ENCODE assay signal across 15 cellular contexts in the genomic region with DNA sequence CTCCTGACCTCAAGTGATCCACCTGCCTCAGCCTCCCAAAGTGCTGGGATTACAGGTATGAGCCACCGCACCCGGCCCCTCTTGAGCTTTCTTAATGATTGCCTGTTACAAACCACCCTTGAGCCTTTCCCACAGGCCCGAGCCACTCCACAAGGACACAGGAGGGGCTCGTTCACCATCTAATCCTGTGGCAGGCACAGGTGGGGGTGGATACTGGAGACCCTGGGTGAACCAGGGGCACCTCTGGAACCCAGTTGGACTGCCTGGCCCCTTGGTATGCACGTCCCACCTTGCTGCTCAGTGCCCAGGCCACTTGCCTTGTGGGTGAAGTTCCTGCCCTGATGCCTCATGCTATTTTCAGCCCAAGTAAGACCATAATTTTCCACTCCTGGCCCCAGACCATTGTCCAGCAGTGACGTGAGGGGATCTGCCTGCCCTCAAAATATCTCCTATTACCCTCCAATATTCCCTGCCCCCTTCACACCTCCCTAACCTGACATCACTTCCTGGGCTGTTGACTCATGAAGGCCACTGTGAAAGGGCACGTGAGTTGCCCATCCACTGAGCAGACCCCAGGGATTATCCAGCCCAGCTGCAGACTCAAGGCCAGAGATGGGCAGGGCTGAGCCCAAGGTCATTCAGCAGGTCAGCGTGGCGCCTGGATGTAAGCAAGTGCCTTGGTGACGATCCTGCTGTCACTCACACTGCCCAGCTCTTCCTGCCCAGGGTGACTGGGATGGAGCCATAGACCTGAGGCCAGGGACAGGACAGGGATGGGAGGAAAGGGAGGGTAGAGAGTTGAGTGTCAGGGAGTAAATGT. TPM values are rescaled to one million over a fixed set of nuclear protein-coding genes. Genes with fewer than 3 reads are reported as not detected.
DNase-seq lines count a peak whose midpoint lies in the region; ATAC-seq, FAIRE-seq and TF ChIP-seq lines count a peak whose summit lies in the region.
"Had no signal": no experiment of that assay in that cellular context is flagged by ENCODE, and none has a peak within 500 bp of the region (broad histone marks: within the 10 kb centered on the region; RNA-seq: fewer than 3 reads in every experiment).

No MANE protein-coding gene starts in this region.

- BruUV-seq in PC-3 (replicated peaks; lab: Mats Ljungman, UMichigan) (no TSS peak), HepG2 (replicated peaks; lab: Mats Ljungman, UMichigan) (no TSS peak)

- TF ChIP-seq RAD21 in HepG2 (CRISPR knock-in tag; IDR thresholded peaks at IDR 0.05) = no peak

- DNase-seq in AG10803 (ENCODE audit: low read depth) (peak; percentile 22), PC-3 (no peak), fibroblast of lung (ENCODE audit: low read depth in 2 of 2) (peak; percentile 20 to 24), HepG2 (ENCODE audit: low spot score) (peak; percentile 95), Ammon's horn (ENCODE audit: low spot score) (no peak), mucosa of gallbladder (ENCODE audit: low spot score) (no peak)
- no peak for DNase-seq in stimulated activated naive CD8-positive, alpha-beta T cell treated with anti-CD3 and anti-CD28 coated beads, Interleukin-15, Interleukin-2, amounts not matched to agents 100 U/mL and 50 U/mL, for 24 hours
- DNase-seq: DMS 273 treated with DMSO at 0.1 percent for 48 hours, NCI-H1092 had no signal

- TF ChIP-seq CTCF in AG10803 (conservative IDR thresholded peaks at IDR 0.05; ENCODE audit: low read length) (no peak), PC-3 (conservative IDR thresholded peaks at IDR 0.05; ENCODE audit: low read depth, low read length) (no peak), fibroblast of lung (conservative IDR thresholded peaks at IDR 0.05 in 1 of 2, IDR thresholded peaks at IDR 0.05 in 1 of 2; ENCODE audit: low read depth in 1 of 2, low read length in 2 of 2) (no peak), HepG2 (CRISPR knock-in tag; IDR thresholded peaks at IDR 0.05) (peak; percentile 29; the same call in 1 of the 2 replicates)

- POLR2A ChIA-PET in PC-3 (lab: Charles Lee; ENCODE audit: unreplicated experiment) = no interaction called here
- POLR2A ChIA-PET in HepG2 (lab: Yijun Ruan, JAX) = interaction anchor here (0.9 to 1.4 kb wide), 3 partner anchors 15 to 20 kb away, joined by 3 to 4 read pairs (median 3); no protein-coding TSS in a partner anchor

- H3K4me3 ChIP-seq in AG10803 (ENCODE audit: low read length) = no peak overlapping the region
- no peak overlapping the region for H3K4me3 ChIP-seq in PC-3 (ENCODE audit: low read length)
- no peak overlapping the region for H3K4me3 ChIP-seq in fibroblast of lung (replicated peaks in 1 of 4; ENCODE audit: control extremely low read depth in 1 of 4, insufficient read depth in 1 of 4, low read depth in 3 of 4, low read length in 4 of 4)
- no peak overlapping the region; a peak in 1 of 6 replicates for H3K4me3 ChIP-seq in HepG2 (replicated peaks in 1 of 3; ENCODE audit: insufficient read depth in 1 of 3, low read depth in 2 of 3, low read length in 3 of 3)
- H3K4me3 ChIP-seq: vagina had no signal

- intact Hi-C loops in PC-3 (cut with micrococcal nuclease) (loop anchor here (1.0 to 2.0 kb wide), 3 partner anchors 43 to 413 kb away; no protein-coding TSS in a partner anchor), HepG2 (cut with micrococcal nuclease; ENCODE audit: unreplicated experiment) (no loop called here)

- CTCF ChIA-PET in PC-3 (lab: Charles Lee) = interaction anchor here (1.1 to 2.2 kb wide), 2 partner anchors 18 to 51 kb away, joined by 5 to 32 read pairs; no protein-coding TSS in a partner anchor
- CTCF ChIA-PET in HepG2 (lab: Yijun Ruan, JAX; ENCODE audit: low intra/inter-chr PET ratio, low total read pairs) = interaction anchor here (0.7 to 1.3 kb wide), 2 partner anchors 51 to 54 kb away, joined by 3 to 6 read pairs; no protein-coding TSS in a partner anchor

- no peak overlapping the region for H3K9ac ChIP-seq in PC-3 (ENCODE audit: low read length)
- no peak overlapping the region for H3K9ac ChIP-seq in fibroblast of lung (ENCODE audit: insufficient read depth, low read length)
- H3K9ac ChIP-seq in HepG2 (ENCODE audit: insufficient read depth, low read depth, low read length) = peak overlapping the region; percentile 51

- in situ Hi-C loops in HepG2 (cut with HindIII; ENCODE audit: extremely low pct_ligation_motif_present, low pct_unique_long_range_greater_than_20kb) = loop anchor here (5.0 kb wide), 1 partner anchor 50 kb away; no protein-coding TSS in a partner anchor

- H3K36me3 ChIP-seq in PC-3 (ENCODE audit: low read depth, low read length) (peaks cover 36% of the 10 kb centered on the region), fibroblast of lung (ENCODE audit: control insufficient read depth, insufficient read depth, low read length) (no peaks in the 10 kb centered on the region), HepG2 (replicated peaks in 1 of 2; ENCODE audit: control insufficient read depth in 1 of 2, insufficient read depth in 2 of 2, low read length in 2 of 2) (no peaks in the 10 kb centered on the region)
- H3K36me3 ChIP-seq: vagina had no signal

- H3F3A ChIP-seq in PC-3 (ENCODE audit: low read length, unreplicated experiment) = no peaks in the 10 kb centered on the region

- no peaks in the 10 kb centered on the region for H3K27me3 ChIP-seq in PC-3 (ENCODE audit: low read length)
- H3K27me3 ChIP-seq in fibroblast of lung (ENCODE audit: control insufficient read depth, insufficient read depth, low read length) = no peaks in the 10 kb centered on the region
- no peaks in the 10 kb centered on the region for H3K27me3 ChIP-seq in HepG2 (ENCODE audit: control insufficient read depth in 1 of 2, insufficient read depth in 2 of 2, low read length in 2 of 2)
- H3K27me3 ChIP-seq: vagina had no signal

- no peak overlapping the region for H3K4me2 ChIP-seq in PC-3 (ENCODE audit: low read length)
- H3K4me2 ChIP-seq in fibroblast of lung (ENCODE audit: extremely low read depth, insufficient read depth, low read length) = no peak overlapping the region
- H3K4me2 ChIP-seq in HepG2 (ENCODE audit: low read depth, low read length) = peak overlapping the region; percentile 29; the same call in 1 of the 2 replicates

- TF ChIP-seq EP300 in HepG2 (IDR thresholded peaks at IDR 0.05; ENCODE audit: low read depth in 2 of 2, low read length in 2 of 2) (peak in 1 of 2 experiments; percentile 44; a peak in 2 of 4 replicates), HepG2 (CRISPR knock-in tag; IDR thresholded peaks at IDR 0.05; ENCODE audit: borderline replicate concordance) (peak; percentile 73; the same call in 1 of the 2 replicates)

- peaks cover 6% of the 10 kb centered on the region; the same call in 1 of the 2 replicates for H3K79me2 ChIP-seq in PC-3 (ENCODE audit: low read length)
- no peaks in the 10 kb centered on the region for H3K79me2 ChIP-seq in fibroblast of lung (ENCODE audit: control insufficient read depth, insufficient read depth, low read length)
- H3K79me2 ChIP-seq in HepG2 (ENCODE audit: insufficient read depth, low read length) = no peaks in the 10 kb centered on the region

- 19% methylated on average over 10 of the region's 10 CpGs for WGBS in HepG2 (ENCODE audit: low lambda C conversion rate)

- H2AFZ ChIP-seq in PC-3 (ENCODE audit: low read length) (no peak overlapping the region), fibroblast of lung (ENCODE audit: low read length) (no peak overlapping the region), HepG2 (ENCODE audit: low read length) (no peak overlapping the region)

- ATAC-seq in PC-3 = no peak
- peak; percentile 71 for ATAC-seq in HepG2
- no peak for ATAC-seq in stimulated activated naive CD8-positive, alpha-beta T cell treated with anti-CD3 and anti-CD28 coated beads, Interleukin-15, Interleukin-2, amounts not matched to agents 100 U/mL and 50 U/mL, for 24 hours
- no peak for ATAC-seq in HG03196 (IDR thresholded peaks at IDR 0.05; ENCODE audit: unreplicated experiment)

- H3K9me3 ChIP-seq in PC-3 (ENCODE audit: low read length) = no peaks in the 10 kb centered on the region
- no peaks in the 10 kb centered on the region for H3K9me3 ChIP-seq in fibroblast of lung (ENCODE audit: control insufficient read depth, insufficient read depth, low read depth, low read length)
- no peaks in the 10 kb centered on the region for H3K9me3 ChIP-seq in HepG2 (ENCODE audit: low read length)
- H3K9me3 ChIP-seq: vagina had no signal

- H3K27ac ChIP-seq in PC-3 (ENCODE audit: low read length) (0 out of 2 replicates have a peak overlapping the region, but pooled peaks have one; percentile 9), fibroblast of lung (ENCODE audit: insufficient read depth, low read length) (no peak overlapping the region), HepG2 (ENCODE audit: extremely low read length, insufficient read depth, low read length) (peak overlapping the region; percentile 61)
- H3K27ac ChIP-seq: vagina had no signal

- H4K20me1 ChIP-seq in PC-3 (ENCODE audit: low read length) = no peaks in the 10 kb centered on the region
- H4K20me1 ChIP-seq in fibroblast of lung (ENCODE audit: control insufficient read depth, extremely low read depth, insufficient read depth, low read length) = no peaks in the 10 kb centered on the region
- H4K20me1 ChIP-seq in HepG2 (ENCODE audit: insufficient read depth, low read length) = no peaks in the 10 kb centered on the region

- no peak for TF ChIP-seq POLR2A in HepG2 (IDR thresholded peaks at IDR 0.05; ENCODE audit: insufficient read depth in 1 of 2, low read depth in 2 of 2, low read length in 2 of 2)

- H3K9me2 ChIP-seq in PC-3 (replicated peaks; ENCODE audit: low read length) = no peaks in the 10 kb centered on the region

- H3K4me1 ChIP-seq in PC-3 (ENCODE audit: insufficient read depth, low read length) = peaks cover 38% of the 10 kb centered on the region
- H3K4me1 ChIP-seq in fibroblast of lung (ENCODE audit: control insufficient read depth, extremely low read depth, insufficient read depth, low read length) = peaks cover 6% of the 10 kb centered on the region
- peaks cover 44% of the 10 kb centered on the region for H3K4me1 ChIP-seq in HepG2 (ENCODE audit: insufficient read depth, low read length)

- FAIRE-seq in HepG2 (lab: Jason Lieb, UNC) = no peak
- FAIRE-seq: RCC 7860 had no signal

RNA-seq across cellular contexts. Expression of a gene that starts 19.6 kb away (rescaled TPM):
- total RNA-seq in PC-3 (2014; rRNA removed) = 54.8 and 72.9 TPM in 2 replicates
- under 0.01 and 0.17 TPM in 2 replicates for total RNA-seq in fibroblast of lung
- 0.05 TPM in 1 of 2 replicates, not detected in the other for polyA plus RNA-seq in fibroblast of lung
- 0.08 TPM in 1 of 2 replicates, not detected in the other for polyA plus RNA-seq in fibroblast of lung (2012)
- not detected in 2 replicates for polyA minus RNA-seq in fibroblast of lung (ENCODE audit: low replicate concordance)
- total RNA-seq in HepG2 (2016; rRNA removed; fragmentation: Illumina TruSeq; extraction: Trizol) = 3.0 and 3.1 TPM in 2 replicates
- 0.71 and 0.91 TPM in 2 replicates for total RNA-seq in HepG2 (2016; cell fraction: cytosol; rRNA removed; fragmentation: Illumina TruSeq; extraction: Trizol; ENCODE audit: low read depth)
- total RNA-seq in HepG2 (2016; cell fraction: insoluble cytoplasmic fraction; rRNA removed; fragmentation: Illumina TruSeq; extraction: Trizol) = 2.6 and 3.4 TPM in 2 replicates
- total RNA-seq in HepG2 (2016; cell fraction: membrane; rRNA removed; fragmentation: Illumina TruSeq; extraction: Trizol) = 2.5 and 3.7 TPM in 2 replicates
- total RNA-seq in HepG2 (2016; cell fraction: nucleus; rRNA removed; fragmentation: Illumina TruSeq; extraction: Trizol) = 2.9 and 3.2 TPM in 2 replicates
- 0.95 and 1.6 TPM in 2 replicates for polyA plus RNA-seq in HepG2 (2011; rRNA removed)
- polyA plus RNA-seq in HepG2 (2011; cell fraction: cytosol; rRNA removed) = 1.0 and 1.1 TPM in 2 replicates
- 1.6 TPM in 2 replicates for polyA plus RNA-seq in HepG2 (2011; cell fraction: nucleus; rRNA removed)
- polyA plus RNA-seq in HepG2 (2012) = 0.24 and 0.47 TPM in 2 replicates
- polyA plus RNA-seq in HepG2 (2016; cell fraction: cytosol; fragmentation: Illumina TruSeq; extraction: Trizol; ENCODE audit: low read depth) = 0.67 and 1.3 TPM in 2 replicates
- 2.5 and 3.0 TPM in 2 replicates for polyA plus RNA-seq in HepG2 (2016; cell fraction: insoluble cytoplasmic fraction; fragmentation: Illumina TruSeq; extraction: Trizol; ENCODE audit: low read depth)
- polyA plus RNA-seq in HepG2 (2016; cell fraction: membrane; fragmentation: Illumina TruSeq; extraction: Trizol; ENCODE audit: low read depth) = 2.0 and 2.3 TPM in 2 replicates
- 2.1 and 3.2 TPM in 2 replicates for polyA plus RNA-seq in HepG2 (2016; cell fraction: nucleus; fragmentation: Illumina TruSeq; extraction: Trizol; ENCODE audit: insufficient read depth, low read depth)
- polyA minus RNA-seq in HepG2 (2011; rRNA and poly(A)+ RNA removed; ENCODE audit: low replicate concordance) = 1.4 and 2.5 TPM in 2 replicates
- 0.49 and 1.5 TPM in 2 replicates for polyA minus RNA-seq in HepG2 (2011; cell fraction: cytosol; rRNA and poly(A)+ RNA removed)
- polyA minus RNA-seq in HepG2 (2011; cell fraction: nucleus; rRNA and poly(A)+ RNA removed) = 0.77 and 1.1 TPM in 2 replicates
- total RNA-seq in mucosa of gallbladder = 12.6 TPM
- total RNA-seq: activated CD4-positive, alpha-beta T cell treated with anti-CD3 and anti-CD28 coated beads, Interleukin-2, amount 10 ng/mL, durations not matched to agents 7 days and 5 days; activated T-helper 1 cell treated with anti-CD3 and anti-CD28 coated beads, Interleukin-12 subunit alpha, Interleukin-12 subunit beta, Interleukin-2, Interleukin-4 antibody, amounts not matched to agents 30 ng/mL and 10 ng/mL and 1 ng/mL, durations not matched to agents 14 hours and 24 hours and 36 hours; osteocyte had no signal

RNA-seq across cellular contexts. Expression of a gene that starts 34.5 kb away (rescaled TPM):
- total RNA-seq in PC-3 (2014; rRNA removed) (1.6 and 2.0 TPM in 2 replicates), fibroblast of lung (0.26 and 0.33 TPM in 2 replicates), HepG2 (2016; rRNA removed; fragmentation: Illumina TruSeq; extraction: Trizol) (0.11 and 0.29 TPM in 2 replicates), mucosa of gallbladder (2.9 TPM)
- polyA plus RNA-seq in fibroblast of lung (0.12 and 0.24 TPM in 2 replicates), HepG2 (2011; rRNA removed) (0.09 and 0.29 TPM in 2 replicates)
- 0.10 and 0.22 TPM in 2 replicates for polyA plus RNA-seq in fibroblast of lung (2012)
- polyA minus RNA-seq in fibroblast of lung (ENCODE audit: low replicate concordance) = 0.27 TPM in 1 of 2 replicates, not detected in the other
- total RNA-seq in HepG2 (2016; cell fraction: cytosol; rRNA removed; fragmentation: Illumina TruSeq; extraction: Trizol; ENCODE audit: low read depth) = 0.10 TPM in 1 of 2 replicates, not detected in the other
- 0.13 and 0.27 TPM in 2 replicates for total RNA-seq in HepG2 (2016; cell fraction: insoluble cytoplasmic fraction; rRNA removed; fragmentation: Illumina TruSeq; extraction: Trizol)
- total RNA-seq in HepG2 (2016; cell fraction: membrane; rRNA removed; fragmentation: Illumina TruSeq; extraction: Trizol) = not detected in 2 replicates
- total RNA-seq in HepG2 (2016; cell fraction: nucleus; rRNA removed; fragmentation: Illumina TruSeq; extraction: Trizol) = not detected in 2 replicates
- 0.10 and 0.12 TPM in 2 replicates for polyA plus RNA-seq in HepG2 (2011; cell fraction: cytosol; rRNA removed)
- 0.05 and 0.35 TPM in 2 replicates for polyA plus RNA-seq in HepG2 (2011; cell fraction: nucleus; rRNA removed)
- polyA plus RNA-seq in HepG2 (2012) = 0.24 TPM in 1 of 2 replicates, not detected in the other
- 0.05 and 0.06 TPM in 2 replicates for polyA plus RNA-seq in HepG2 (2016; cell fraction: cytosol; fragmentation: Illumina TruSeq; extraction: Trizol; ENCODE audit: low read depth)
- polyA plus RNA-seq in HepG2 (2016; cell fraction: insoluble cytoplasmic fraction; fragmentation: Illumina TruSeq; extraction: Trizol; ENCODE audit: low read depth) = 0.10 and 0.20 TPM in 2 replicates
- 0.10 and 0.17 TPM in 2 replicates for polyA plus RNA-seq in HepG2 (2016; cell fraction: membrane; fragmentation: Illumina TruSeq; extraction: Trizol; ENCODE audit: low read depth)
- polyA plus RNA-seq in HepG2 (2016; cell fraction: nucleus; fragmentation: Illumina TruSeq; extraction: Trizol; ENCODE audit: insufficient read depth, low read depth) = 0.36 and 0.41 TPM in 2 replicates
- polyA minus RNA-seq in HepG2 (2011; rRNA and poly(A)+ RNA removed; ENCODE audit: low replicate concordance) = 0.40 and 1.7 TPM in 2 replicates
- not detected in 2 replicates for polyA minus RNA-seq in HepG2 (2011; cell fraction: cytosol; rRNA and poly(A)+ RNA removed)
- polyA minus RNA-seq in HepG2 (2011; cell fraction: nucleus; rRNA and poly(A)+ RNA removed) = 0.12 and 0.26 TPM in 2 replicates
- total RNA-seq: activated CD4-positive, alpha-beta T cell treated with anti-CD3 and anti-CD28 coated beads, Interleukin-2, amount 10 ng/mL, durations not matched to agents 7 days and 5 days; activated T-helper 1 cell treated with anti-CD3 and anti-CD28 coated beads, Interleukin-12 subunit alpha, Interleukin-12 subunit beta, Interleukin-2, Interleukin-4 antibody, amounts not matched to agents 30 ng/mL and 10 ng/mL and 1 ng/mL, durations not matched to agents 14 hours and 24 hours and 36 hours; osteocyte had no signal

Comparison
In these comparisons a context has a peak if more than half of its experiments do, and no peak if none do; other contexts are left out.
1. DNase-seq: peak in AG10803 (single experiment), fibroblast of lung (2 of 2) and HepG2 (single experiment); none in PC-3 (single experiment), stimulated activated naive CD8-positive, alpha-beta T cell treated with anti-CD3 and anti-CD28 coated beads, Interleukin-15, Interleukin-2, amounts not matched to agents 100 U/mL and 50 U/mL, for 24 hours (single experiment), Ammon's horn (single experiment) and mucosa of gallbladder (single experiment).